In the genomic region with DNA sequence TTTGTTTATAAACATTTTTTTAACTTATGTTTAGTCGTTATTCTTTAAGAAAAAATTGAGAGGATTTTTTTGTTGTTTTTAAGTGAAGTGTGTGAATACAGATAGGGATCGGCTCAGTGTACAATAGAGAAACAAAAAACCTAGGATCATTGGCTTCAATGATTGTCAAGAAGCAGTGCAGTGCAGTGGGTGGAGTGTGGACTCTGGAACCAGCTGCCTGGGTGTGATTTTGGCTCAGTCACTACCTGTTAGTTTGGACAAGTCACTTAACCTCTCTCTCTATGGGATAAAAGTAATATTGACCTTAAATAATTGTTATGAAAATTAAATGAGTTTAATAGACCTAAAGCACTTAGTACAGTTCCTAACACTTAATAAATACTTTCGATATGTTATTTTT, we compare ENCODE assay signal across 29 cellular contexts.
"Had no signal": no experiment of that assay in that cellular context is flagged by ENCODE, and none has a peak within 500 bp of the region (broad histone marks: within the 10 kb centered on the region; RNA-seq: fewer than 3 reads in every experiment).

No MANE protein-coding gene starts in this region.

- H3K4me1 ChIP-seq: adrenal gland, body of pancreas had no signal

- H3K4me3 ChIP-seq: adrenal gland, body of pancreas, cardiac muscle cell, esophagus squamous epithelium, gastroesophageal sphincter had no signal

- ATAC-seq: activated CD4-positive, alpha-beta T cell treated with anti-CD3 and anti-CD28 coated beads for 36 hours; activated CD8-positive, alpha-beta memory T cell treated with anti-CD3 and anti-CD28 coated beads, Interleukin-2, amount 10 ng/mL, durations not matched to agents 7 days and 5 days; activated CD8-positive, alpha-beta T cell treated with anti-CD3 and anti-CD28 coated beads, Interleukin-2, amount 10 ng/mL, durations not matched to agents 7 days and 5 days; activated naive CD8-positive, alpha-beta T cell treated with anti-CD3 and anti-CD28 coated beads, Interleukin-2, amount 50 U/mL, for 24 hours; body of pancreas; gastroesophageal sphincter had no signal

- H3K9me3 ChIP-seq: adrenal gland, body of pancreas, esophagus squamous epithelium, gastroesophageal sphincter had no signal

- H3K27ac ChIP-seq: adrenal gland, body of pancreas, cardiac muscle cell, epithelial cell of prostate, esophagus squamous epithelium, gastroesophageal sphincter had no signal

- H3K27me3 ChIP-seq: adrenal gland, body of pancreas, cardiac muscle cell, esophagus squamous epithelium, gastroesophageal sphincter had no signal

- DNase-seq: activated CD4-positive, alpha-beta memory T cell treated with anti-CD3 and anti-CD28 coated beads for 36 hours; activated CD4-positive, alpha-beta T cell treated with anti-CD3 and anti-CD28 coated beads for 36 hours; activated CD4-positive, alpha-beta T cell treated with anti-CD3 and anti-CD28 coated beads, Interleukin-2, amount 10 ng/mL, durations not matched to agents 24 days and 14 days; activated CD4-positive, CD25-positive, alpha-beta regulatory T cell; activated CD4-positive, CD25-positive, alpha-beta regulatory T cell treated with anti-CD3 and anti-CD28 coated beads, Interleukin-2, amount 50 U/mL, for 72 hours; activated CD8-positive, alpha-beta memory T cell treated with anti-CD3 and anti-CD28 coated beads, Interleukin-2, amount 10 ng/mL, durations not matched to agents 7 days and 5 days; activated CD8-positive, alpha-beta memory T cell treated with anti-CD3 and anti-CD28 coated beads, Interleukin-2, amount 50 U/mL, for 4 hours; activated CD8-positive, alpha-beta T cell treated with anti-CD3 and anti-CD28 coated beads, Interleukin-2, amount 10 ng/mL, durations not matched to agents 7 days and 5 days; activated effector memory CD4-positive, alpha-beta T cell treated with anti-CD3 and anti-CD28 coated beads, Interleukin-2, amount 50 U/mL, for 16 hours; activated naive CD4-positive, alpha-beta T cell treated with anti-CD3 and anti-CD28 coated beads for 36 hours; activated naive CD8-positive, alpha-beta T cell treated with anti-CD3 and anti-CD28 coated beads for 36 hours; activated naive CD8-positive, alpha-beta T cell treated with anti-CD3 and anti-CD28 coated beads, Interleukin-2, amount 50 U/mL, for 24 hours; activated T-cell treated with anti-CD3 and anti-CD28 coated beads, Interleukin-2, amount 50 U/mL, for 1 hour; activated T-cell treated with anti-CD3 and anti-CD28 coated beads, Interleukin-2, amount 50 U/mL, for 48 hours; adrenal gland; amygdala; aorta; body of pancreas; central memory CD4-positive, alpha-beta T cell; cerebellar nuclear complex; cortex of kidney; dermis blood vessel endothelial cell; effector CD4-positive, alpha-beta T cell; esophagus squamous epithelium; foreskin melanocyte; T-helper 2 cell had no signal
